Comparison of ENCODE assay signal across 18 cellular contexts in the genomic region with DNA sequence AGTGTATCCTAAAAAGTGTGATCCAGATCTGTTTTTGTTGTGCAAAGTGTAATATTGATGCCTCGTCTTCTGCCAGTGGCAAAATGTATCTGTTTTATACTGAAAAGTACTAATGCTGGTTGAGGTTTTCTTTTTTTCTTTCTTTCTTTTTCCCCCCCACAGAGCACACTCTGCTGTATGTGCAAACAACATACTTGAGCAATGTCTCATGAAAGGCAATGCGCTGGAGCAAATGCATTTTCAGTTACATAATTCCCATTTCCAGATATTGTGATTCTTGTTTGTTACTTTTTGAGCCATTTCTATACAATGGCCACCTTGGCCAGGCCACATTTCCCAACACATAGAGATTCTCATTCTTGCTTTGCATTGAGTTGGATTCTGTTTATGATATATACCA.
DNase-seq lines count a peak whose midpoint lies in the region; TF ChIP-seq lines count a peak whose summit lies in the region.
"Had no signal": no experiment of that assay in that cellular context is flagged by ENCODE, and none has a peak within 500 bp of the region (broad histone marks: within the 10 kb centered on the region; RNA-seq: fewer than 3 reads in every experiment).

No MANE protein-coding gene starts in this region.

- no TSS peak for BruUV-seq in MCF 10A (replicated peaks; lab: Mats Ljungman, UMichigan)

- no peaks in the 10 kb centered on the region for H3K27me3 ChIP-seq in breast epithelium
- H3K27me3 ChIP-seq: gastroesophageal sphincter, sigmoid colon had no signal

- TF ChIP-seq CTCF in chondrocyte (IDR thresholded peaks at IDR 0.05) (peak; percentile 25), MCF 10A (IDR thresholded peaks at IDR 0.05; ENCODE audit: unreplicated experiment) (no peak), breast epithelium (IDR thresholded peaks at IDR 0.05) (no peak)

- DNase-seq in AG08396 (ENCODE audit: low spot score) (peak; percentile 42), HS-5 (ENCODE audit: low read depth) (peak; percentile 5), chondrocyte (ENCODE audit: low spot score) (no peak), myocyte (ENCODE audit: low read depth) (peak; percentile 12), MCF 10A (ENCODE audit: unreplicated experiment) (no peak), breast epithelium (ENCODE audit: low spot score in 2 of 2) (no peak), pons (ENCODE audit: low spot score) (no peak)
- no peak for DNase-seq in activated CD8-positive, alpha-beta memory T cell treated with anti-CD3 and anti-CD28 coated beads, Interleukin-2, amount 50 U/mL, for 48 hours
- DNase-seq: activated CD4-positive, alpha-beta T cell treated with anti-CD3 and anti-CD28 coated beads for 36 hours; activated CD8-positive, alpha-beta memory T cell treated with anti-CD3 and anti-CD28 coated beads, Interleukin-2, amount 10 ng/mL, durations not matched to agents 7 days and 5 days; COR-L47; endodermal cell; left ventricle myocardium inferior; NCI-H2171; sigmoid colon; stimulated activated CD4-positive, alpha-beta T cell treated with anti-CD3 and anti-CD28 coated beads, Interleukin-4, amount 100 ng/mL, for 1 hour had no signal

- intact Hi-C loops in MCF 10A (cut with micrococcal nuclease) (no loop called here), breast epithelium (cut with DNase I; ENCODE audit: low total_unique reads) (no loop called here)

- H3K4me3 ChIP-seq in breast epithelium = no peak overlapping the region
- H3K4me3 ChIP-seq: gastroesophageal sphincter, left ventricle myocardium inferior, sigmoid colon had no signal

- CTCF ChIA-PET in MCF 10A (lab: Yijun Ruan, JAX) = interaction anchor here (0.7 to 1.1 kb wide), 2 partner anchors 192 to 249 kb away, joined by 3 to 8 read pairs; no protein-coding TSS in a partner anchor

- no peak for TF ChIP-seq POLR2A in breast epithelium (IDR thresholded peaks at IDR 0.05)

- H3K4me3 Mint-ChIP-seq in chondrocyte (ENCODE audit: unreplicated experiment) = no peak overlapping the region
- H3K4me3 Mint-ChIP-seq in MCF 10A (ENCODE audit: unreplicated experiment) = no peak overlapping the region
- H3K4me3 Mint-ChIP-seq: activated CD4-positive, alpha-beta T cell treated with anti-CD3 and anti-CD28 coated beads for 36 hours; activated CD8-positive, alpha-beta memory T cell treated with anti-CD3 and anti-CD28 coated beads, Interleukin-2, amount 10 ng/mL, durations not matched to agents 7 days and 5 days; endodermal cell had no signal

- H3K9me3 ChIP-seq in breast epithelium = no peaks in the 10 kb centered on the region
- H3K9me3 ChIP-seq: gastroesophageal sphincter, left ventricle myocardium inferior, sigmoid colon had no signal

- H3K27ac Mint-ChIP-seq in chondrocyte (ENCODE audit: unreplicated experiment) (peak overlapping the region; percentile 24), MCF 10A (ENCODE audit: low read depth, unreplicated experiment) (no peak overlapping the region)
- H3K27ac Mint-ChIP-seq: activated CD4-positive, alpha-beta T cell treated with anti-CD3 and anti-CD28 coated beads for 36 hours; activated CD8-positive, alpha-beta memory T cell treated with anti-CD3 and anti-CD28 coated beads, Interleukin-2, amount 10 ng/mL, durations not matched to agents 7 days and 5 days; endodermal cell had no signal

- no peaks in the 10 kb centered on the region for H3K4me1 ChIP-seq in breast epithelium
- H3K4me1 ChIP-seq: gastroesophageal sphincter, left ventricle myocardium inferior, sigmoid colon had no signal

- no peaks in the 10 kb centered on the region for H3K36me3 Mint-ChIP-seq in chondrocyte (ENCODE audit: low read depth)
- H3K36me3 Mint-ChIP-seq in MCF 10A (ENCODE audit: insufficient read depth, unreplicated experiment) = no peaks in the 10 kb centered on the region

- H3K27me3 Mint-ChIP-seq in chondrocyte (ENCODE audit: low read depth) (no peaks in the 10 kb centered on the region), MCF 10A (ENCODE audit: insufficient read depth, unreplicated experiment) (no peaks in the 10 kb centered on the region)
- H3K27me3 Mint-ChIP-seq: activated CD4-positive, alpha-beta T cell treated with anti-CD3 and anti-CD28 coated beads for 36 hours had no signal

- H3K4me1 Mint-ChIP-seq in chondrocyte (ENCODE audit: low read depth) (peaks cover 7% of the 10 kb centered on the region), MCF 10A (ENCODE audit: insufficient read depth, unreplicated experiment) (no peaks in the 10 kb centered on the region)
- H3K4me1 Mint-ChIP-seq: activated CD4-positive, alpha-beta T cell treated with anti-CD3 and anti-CD28 coated beads for 36 hours; activated CD8-positive, alpha-beta memory T cell treated with anti-CD3 and anti-CD28 coated beads, Interleukin-2, amount 10 ng/mL, durations not matched to agents 7 days and 5 days had no signal

- H3K36me3 ChIP-seq in breast epithelium = no peaks in the 10 kb centered on the region
- H3K36me3 ChIP-seq: gastroesophageal sphincter, left ventricle myocardium inferior, sigmoid colon had no signal

- peaks cover 4% of the 10 kb centered on the region for H3K9me3 Mint-ChIP-seq in chondrocyte (ENCODE audit: low read depth)
- H3K9me3 Mint-ChIP-seq in MCF 10A (ENCODE audit: unreplicated experiment) = no peaks in the 10 kb centered on the region
- H3K9me3 Mint-ChIP-seq: endodermal cell had no signal

- POLR2A ChIA-PET in MCF 10A (lab: Yijun Ruan, JAX) = interaction anchor here (1.1 to 1.5 kb wide), 2 partner anchors 9 to 11 kb away, joined by 3 to 5 read pairs; no protein-coding TSS in a partner anchor

- no peak overlapping the region for H3K27ac ChIP-seq in breast epithelium
- H3K27ac ChIP-seq: gastroesophageal sphincter, KMS-11, left ventricle myocardium inferior, sigmoid colon had no signal

Comparison
In these comparisons a context has a peak if more than half of its experiments do, and no peak if none do; other contexts are left out.
1. DNase-seq: peak in AG08396 (single experiment), HS-5 (single experiment) and myocyte (single experiment); none in chondrocyte (single experiment), MCF 10A (single experiment), breast epithelium (0 of 2), activated CD8-positive, alpha-beta memory T cell treated with anti-CD3 and anti-CD28 coated beads, Interleukin-2, amount 50 U/mL, for 48 hours (single experiment) and pons (single experiment).